1 cellular context compared by ENCODE assay signal in the genomic region with DNA sequence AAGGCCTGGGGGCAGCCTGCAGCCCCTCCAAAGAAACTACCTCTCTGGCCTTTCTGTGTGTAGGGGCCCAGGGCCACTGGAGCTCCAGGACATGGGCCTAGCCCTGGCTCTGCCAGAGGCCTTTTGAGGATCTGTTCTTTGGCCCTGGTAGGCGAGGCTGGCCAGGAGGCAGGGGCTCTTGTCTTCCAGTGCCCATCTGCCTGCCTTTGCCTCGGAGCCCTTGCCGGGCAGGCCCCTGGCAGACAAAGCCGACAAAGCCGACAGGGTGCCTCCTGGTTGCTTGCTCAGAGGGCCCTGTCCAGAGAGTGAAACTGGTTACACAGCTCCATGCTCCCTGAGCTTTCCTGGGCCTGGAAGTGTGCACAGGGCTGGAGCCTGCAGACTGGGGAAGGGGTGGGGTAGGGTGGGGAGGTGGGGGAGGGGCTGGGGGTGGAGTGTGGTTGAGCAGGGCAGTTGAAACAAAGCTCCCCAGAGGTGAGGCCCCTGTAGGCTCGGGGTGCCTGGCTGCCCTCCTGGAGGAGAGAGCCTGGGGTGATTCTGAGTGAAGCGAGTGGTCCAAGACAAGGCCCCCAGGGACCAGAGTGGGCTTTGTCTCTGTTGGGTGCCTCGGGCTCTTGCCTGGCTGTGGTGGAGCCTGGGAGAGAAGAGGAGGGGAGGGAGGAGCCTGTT.
A peak's percentile ranks its signal among the peaks of the same experiment; 100 is the strongest.
TF ChIP-seq lines count a peak whose summit lies in the region.

No MANE protein-coding gene starts in this region.

TF ChIP-seq in K562, 482 proteins besides CTCF, POLR2A, EP300 and RAD21 (continued from another document):
- TF ChIP-seq, protein P1, sequence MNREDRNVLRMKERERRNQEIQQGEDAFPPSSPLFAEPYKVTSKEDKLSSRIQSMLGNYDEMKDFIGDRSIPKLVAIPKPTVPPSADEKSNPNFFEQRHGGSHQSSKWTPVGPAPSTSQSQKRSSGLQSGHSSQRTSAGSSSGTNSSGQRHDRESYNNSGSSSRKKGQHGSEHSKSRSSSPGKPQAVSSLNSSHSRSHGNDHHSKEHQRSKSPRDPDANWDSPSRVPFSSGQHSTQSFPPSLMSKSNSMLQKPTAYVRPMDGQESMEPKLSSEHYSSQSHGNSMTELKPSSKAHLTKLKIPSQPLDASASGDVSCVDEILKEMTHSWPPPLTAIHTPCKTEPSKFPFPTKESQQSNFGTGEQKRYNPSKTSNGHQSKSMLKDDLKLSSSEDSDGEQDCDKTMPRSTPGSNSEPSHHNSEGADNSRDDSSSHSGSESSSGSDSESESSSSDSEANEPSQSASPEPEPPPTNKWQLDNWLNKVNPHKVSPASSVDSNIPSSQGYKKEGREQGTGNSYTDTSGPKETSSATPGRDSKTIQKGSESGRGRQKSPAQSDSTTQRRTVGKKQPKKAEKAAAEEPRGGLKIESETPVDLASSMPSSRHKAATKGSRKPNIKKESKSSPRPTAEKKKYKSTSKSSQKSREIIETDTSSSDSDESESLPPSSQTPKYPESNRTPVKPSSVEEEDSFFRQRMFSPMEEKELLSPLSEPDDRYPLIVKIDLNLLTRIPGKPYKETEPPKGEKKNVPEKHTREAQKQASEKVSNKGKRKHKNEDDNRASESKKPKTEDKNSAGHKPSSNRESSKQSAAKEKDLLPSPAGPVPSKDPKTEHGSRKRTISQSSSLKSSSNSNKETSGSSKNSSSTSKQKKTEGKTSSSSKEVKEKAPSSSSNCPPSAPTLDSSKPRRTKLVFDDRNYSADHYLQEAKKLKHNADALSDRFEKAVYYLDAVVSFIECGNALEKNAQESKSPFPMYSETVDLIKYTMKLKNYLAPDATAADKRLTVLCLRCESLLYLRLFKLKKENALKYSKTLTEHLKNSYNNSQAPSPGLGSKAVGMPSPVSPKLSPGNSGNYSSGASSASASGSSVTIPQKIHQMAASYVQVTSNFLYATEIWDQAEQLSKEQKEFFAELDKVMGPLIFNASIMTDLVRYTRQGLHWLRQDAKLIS (CRISPR knock-in tag; IDR thresholded peaks at IDR 0.05), result no peak
- TF ChIP-seq ZBTB7A (IDR thresholded peaks at IDR 0.05; ENCODE audit: borderline replicate concordance, control insufficient read depth, low read depth, low read length), result peak; percentile 50; the same call in 1 of the 2 replicates
- TF ChIP-seq, protein P2, sequence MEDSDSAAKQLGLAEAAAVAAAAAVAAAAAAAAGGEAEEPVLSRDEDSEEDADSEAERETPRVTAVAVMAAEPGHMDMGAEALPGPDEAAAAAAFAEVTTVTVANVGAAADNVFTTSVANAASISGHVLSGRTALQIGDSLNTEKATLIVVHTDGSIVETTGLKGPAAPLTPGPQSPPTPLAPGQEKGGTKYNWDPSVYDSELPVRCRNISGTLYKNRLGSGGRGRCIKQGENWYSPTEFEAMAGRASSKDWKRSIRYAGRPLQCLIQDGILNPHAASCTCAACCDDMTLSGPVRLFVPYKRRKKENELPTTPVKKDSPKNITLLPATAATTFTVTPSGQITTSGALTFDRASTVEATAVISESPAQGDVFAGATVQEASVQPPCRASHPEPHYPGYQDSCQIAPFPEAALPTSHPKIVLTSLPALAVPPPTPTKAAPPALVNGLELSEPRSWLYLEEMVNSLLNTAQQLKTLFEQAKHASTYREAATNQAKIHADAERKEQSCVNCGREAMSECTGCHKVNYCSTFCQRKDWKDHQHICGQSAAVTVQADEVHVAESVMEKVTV (CRISPR knock-in tag; IDR thresholded peaks at IDR 0.05), result no peak
- no peak for TF ChIP-seq BMI1 (IDR thresholded peaks at IDR 0.05; ENCODE audit: low read length)
- TF ChIP-seq, protein P3, sequence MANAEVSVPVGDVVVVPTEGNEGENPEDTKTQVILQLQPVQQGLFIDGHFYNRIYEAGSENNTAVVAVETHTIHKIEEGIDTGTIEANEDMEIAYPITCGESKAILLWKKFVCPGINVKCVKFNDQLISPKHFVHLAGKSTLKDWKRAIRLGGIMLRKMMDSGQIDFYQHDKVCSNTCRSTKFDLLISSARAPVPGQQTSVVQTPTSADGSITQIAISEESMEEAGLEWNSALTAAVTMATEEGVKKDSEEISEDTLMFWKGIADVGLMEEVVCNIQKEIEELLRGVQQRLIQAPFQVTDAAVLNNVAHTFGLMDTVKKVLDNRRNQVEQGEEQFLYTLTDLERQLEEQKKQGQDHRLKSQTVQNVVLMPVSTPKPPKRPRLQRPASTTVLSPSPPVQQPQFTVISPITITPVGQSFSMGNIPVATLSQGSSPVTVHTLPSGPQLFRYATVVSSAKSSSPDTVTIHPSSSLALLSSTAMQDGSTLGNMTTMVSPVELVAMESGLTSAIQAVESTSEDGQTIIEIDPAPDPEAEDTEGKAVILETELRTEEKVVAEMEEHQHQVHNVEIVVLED (CRISPR knock-in tag; IDR thresholded peaks at IDR 0.05), result no peak
- TF ChIP-seq SMAD4 (CRISPR knock-in tag; conservative IDR thresholded peaks at IDR 0.05), result no peak
- TF ChIP-seq ZKSCAN8 (CRISPR knock-in tag; IDR thresholded peaks at IDR 0.05), result no peak
- TF ChIP-seq, protein P4, sequence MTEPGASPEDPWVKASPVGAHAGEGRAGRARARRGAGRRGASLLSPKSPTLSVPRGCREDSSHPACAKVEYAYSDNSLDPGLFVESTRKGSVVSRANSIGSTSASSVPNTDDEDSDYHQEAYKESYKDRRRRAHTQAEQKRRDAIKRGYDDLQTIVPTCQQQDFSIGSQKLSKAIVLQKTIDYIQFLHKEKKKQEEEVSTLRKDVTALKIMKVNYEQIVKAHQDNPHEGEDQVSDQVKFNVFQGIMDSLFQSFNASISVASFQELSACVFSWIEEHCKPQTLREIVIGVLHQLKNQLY (CRISPR knock-in tag; conservative IDR thresholded peaks at IDR 0.05), result no peak
- no peak; the same call in 1 of the 2 replicates for TF ChIP-seq GTF2E2 (tag; IDR thresholded peaks at IDR 0.05)
- no peak for TF ChIP-seq ZNF79 (CRISPR knock-in tag; IDR thresholded peaks at IDR 0.05; ENCODE audit: low read depth)
- TF ChIP-seq, protein P5, sequence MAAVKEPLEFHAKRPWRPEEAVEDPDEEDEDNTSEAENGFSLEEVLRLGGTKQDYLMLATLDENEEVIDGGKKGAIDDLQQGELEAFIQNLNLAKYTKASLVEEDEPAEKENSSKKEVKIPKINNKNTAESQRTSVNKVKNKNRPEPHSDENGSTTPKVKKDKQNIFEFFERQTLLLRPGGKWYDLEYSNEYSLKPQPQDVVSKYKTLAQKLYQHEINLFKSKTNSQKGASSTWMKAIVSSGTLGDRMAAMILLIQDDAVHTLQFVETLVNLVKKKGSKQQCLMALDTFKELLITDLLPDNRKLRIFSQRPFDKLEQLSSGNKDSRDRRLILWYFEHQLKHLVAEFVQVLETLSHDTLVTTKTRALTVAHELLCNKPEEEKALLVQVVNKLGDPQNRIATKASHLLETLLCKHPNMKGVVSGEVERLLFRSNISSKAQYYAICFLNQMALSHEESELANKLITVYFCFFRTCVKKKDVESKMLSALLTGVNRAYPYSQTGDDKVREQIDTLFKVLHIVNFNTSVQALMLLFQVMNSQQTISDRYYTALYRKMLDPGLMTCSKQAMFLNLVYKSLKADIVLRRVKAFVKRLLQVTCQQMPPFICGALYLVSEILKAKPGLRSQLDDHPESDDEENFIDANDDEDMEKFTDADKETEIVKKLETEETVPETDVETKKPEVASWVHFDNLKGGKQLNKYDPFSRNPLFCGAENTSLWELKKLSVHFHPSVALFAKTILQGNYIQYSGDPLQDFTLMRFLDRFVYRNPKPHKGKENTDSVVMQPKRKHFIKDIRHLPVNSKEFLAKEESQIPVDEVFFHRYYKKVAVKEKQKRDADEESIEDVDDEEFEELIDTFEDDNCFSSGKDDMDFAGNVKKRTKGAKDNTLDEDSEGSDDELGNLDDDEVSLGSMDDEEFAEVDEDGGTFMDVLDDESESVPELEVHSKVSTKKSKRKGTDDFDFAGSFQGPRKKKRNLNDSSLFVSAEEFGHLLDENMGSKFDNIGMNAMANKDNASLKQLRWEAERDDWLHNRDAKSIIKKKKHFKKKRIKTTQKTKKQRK (IDR thresholded peaks at IDR 0.05; ENCODE audit: borderline replicate concordance, low read depth, low read length), result no peak
- no peak for TF ChIP-seq DMBX1 (CRISPR knock-in tag; IDR thresholded peaks at IDR 0.05; ENCODE audit: borderline replicate concordance)
- TF ChIP-seq NFIC (IDR thresholded peaks at IDR 0.05), result no peak
- no peak for TF ChIP-seq ATF7 (IDR thresholded peaks at IDR 0.05)
- TF ChIP-seq MAZ (CRISPR knock-in tag; conservative IDR thresholded peaks at IDR 0.05 in 1 of 2, IDR thresholded peaks at IDR 0.05 in 1 of 2), result no peak
- no peak for TF ChIP-seq FOXA3 (CRISPR knock-in tag; conservative IDR thresholded peaks at IDR 0.05 in 1 of 2, IDR thresholded peaks at IDR 0.05 in 1 of 2)
- TF ChIP-seq ZNF316 (IDR thresholded peaks at IDR 0.05), result no peak
- no peak for TF ChIP-seq RAD51 (IDR thresholded peaks at IDR 0.05; ENCODE audit: borderline replicate concordance, low read depth)
- no peak for TF ChIP-seq KHSRP (IDR thresholded peaks at IDR 0.05)
- TF ChIP-seq, protein P6, sequence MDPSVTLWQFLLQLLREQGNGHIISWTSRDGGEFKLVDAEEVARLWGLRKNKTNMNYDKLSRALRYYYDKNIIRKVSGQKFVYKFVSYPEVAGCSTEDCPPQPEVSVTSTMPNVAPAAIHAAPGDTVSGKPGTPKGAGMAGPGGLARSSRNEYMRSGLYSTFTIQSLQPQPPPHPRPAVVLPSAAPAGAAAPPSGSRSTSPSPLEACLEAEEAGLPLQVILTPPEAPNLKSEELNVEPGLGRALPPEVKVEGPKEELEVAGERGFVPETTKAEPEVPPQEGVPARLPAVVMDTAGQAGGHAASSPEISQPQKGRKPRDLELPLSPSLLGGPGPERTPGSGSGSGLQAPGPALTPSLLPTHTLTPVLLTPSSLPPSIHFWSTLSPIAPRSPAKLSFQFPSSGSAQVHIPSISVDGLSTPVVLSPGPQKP (CRISPR knock-in tag; IDR thresholded peaks at IDR 0.05), result no peak
- no peak for TF ChIP-seq HCFC1 (IDR thresholded peaks at IDR 0.05; ENCODE audit: low read depth, low read length)
- no peak for TF ChIP-seq ZNF217 (CRISPR knock-in tag; IDR thresholded peaks at IDR 0.05)
- no peak for TF ChIP-seq BCOR (IDR thresholded peaks at IDR 0.05)
- TF ChIP-seq, protein P7, sequence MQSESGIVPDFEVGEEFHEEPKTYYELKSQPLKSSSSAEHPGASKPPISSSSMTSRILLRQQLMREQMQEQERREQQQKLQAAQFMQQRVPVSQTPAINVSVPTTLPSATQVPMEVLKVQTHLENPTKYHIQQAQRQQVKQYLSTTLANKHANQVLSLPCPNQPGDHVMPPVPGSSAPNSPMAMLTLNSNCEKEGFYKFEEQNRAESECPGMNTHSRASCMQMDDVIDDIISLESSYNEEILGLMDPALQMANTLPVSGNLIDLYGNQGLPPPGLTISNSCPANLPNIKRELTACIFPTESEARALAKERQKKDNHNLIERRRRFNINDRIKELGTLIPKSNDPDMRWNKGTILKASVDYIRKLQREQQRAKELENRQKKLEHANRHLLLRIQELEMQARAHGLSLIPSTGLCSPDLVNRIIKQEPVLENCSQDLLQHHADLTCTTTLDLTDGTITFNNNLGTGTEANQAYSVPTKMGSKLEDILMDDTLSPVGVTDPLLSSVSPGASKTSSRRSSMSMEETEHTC (IDR thresholded peaks at IDR 0.05), result no peak
- TF ChIP-seq ZC3H8 (IDR thresholded peaks at IDR 0.05), result no peak
- TF ChIP-seq XRCC5 (IDR thresholded peaks at IDR 0.05; ENCODE audit: low read depth, low read length), result no peak
- TF ChIP-seq RCOR1 (IDR thresholded peaks at IDR 0.05; ENCODE audit: borderline replicate concordance in 1 of 2, low read depth in 2 of 2, low read length in 2 of 2), result no peak
